8 cellular contexts compared by ENCODE assay signal in genomic region chr6:139230421-139230840, GRCh38.
DNase-seq lines count a peak whose midpoint lies in the region; FAIRE-seq and TF ChIP-seq lines count a peak whose summit lies in the region.
"Had no signal": no experiment of that assay in that cellular context is flagged by ENCODE, and none has a peak within 500 bp of the region (broad histone marks: within the 10 kb centered on the region; RNA-seq: fewer than 3 reads in every experiment).

No MANE protein-coding gene starts in this region.

- H3K27ac Mint-ChIP-seq in osteocyte (ENCODE audit: unreplicated experiment): no peak overlapping the region
- H3K27ac Mint-ChIP-seq: activated B cell treated with CpG ODN at 0.5 μM for 24 hours had no signal

- TF ChIP-seq CTCF in astrocyte of the spinal cord (IDR thresholded peaks at IDR 0.05; ENCODE audit: low read depth, low read length) (peak; percentile 18), osteocyte (IDR thresholded peaks at IDR 0.05) (peak; percentile 21)

- no peak overlapping the region for H3K4me3 Mint-ChIP-seq in osteocyte (ENCODE audit: unreplicated experiment)
- H3K4me3 Mint-ChIP-seq: activated B cell treated with CpG ODN at 0.5 μM for 24 hours had no signal

- no peak for TF ChIP-seq POLR2A in GM12892 (IDR thresholded peaks at IDR 0.05; ENCODE audit: low read depth, low read length)

- peak; percentile 33 for FAIRE-seq in GM12892 (lab: Jason Lieb, UNC)

- H3K4me1 Mint-ChIP-seq in osteocyte (ENCODE audit: unreplicated experiment): no peaks in the 10 kb centered on the region

- no peaks in the 10 kb centered on the region for H3K36me3 Mint-ChIP-seq in osteocyte (ENCODE audit: unreplicated experiment)

- peaks cover 4% of the 10 kb centered on the region for H3K9me3 Mint-ChIP-seq in osteocyte (ENCODE audit: unreplicated experiment)

- H3K4me3 ChIP-seq in astrocyte of the spinal cord (ENCODE audit: low read depth, low read length): no peak overlapping the region

- DNase-seq in GM12892 (ENCODE audit: insufficient read length) (no peak), NCI-H146 (lab: John Stamatoyannopoulos, UW) (peak; percentile 98), astrocyte of the spinal cord (ENCODE audit: low read depth, low spot score) (peak; percentile 36), osteocyte (ENCODE audit: extremely low spot score, unreplicated experiment) (no peak), occipital lobe (lab: John Stamatoyannopoulos, UW) (no peak)
- DNase-seq in activated CD8-positive, alpha-beta memory T cell treated with anti-CD3 and anti-CD28 coated beads, Interleukin-2, amount 50 U/mL, for 4 hours: no peak
- DNase-seq in activated naive CD4-positive, alpha-beta T cell treated with anti-CD3 and anti-CD28 coated beads, Interleukin-2, amount 50 U/mL, for 16 hours: no peak
- DNase-seq: activated B cell treated with CpG ODN at 0.5 μM for 24 hours had no signal

- in situ Hi-C loops in astrocyte of the spinal cord (cut with HindIII; ENCODE audit: low sequenced_read_pairs): no loop called here

- H3K27me3 Mint-ChIP-seq in osteocyte (ENCODE audit: unreplicated experiment): no peaks in the 10 kb centered on the region
- H3K27me3 Mint-ChIP-seq: activated B cell treated with CpG ODN at 0.5 μM for 24 hours had no signal

Comparison
In these comparisons a context has a peak if more than half of its experiments do, and no peak if none do; other contexts are left out.
1. DNase-seq: peak in NCI-H146 (single experiment) and astrocyte of the spinal cord (single experiment); none in GM12892 (single experiment), osteocyte (single experiment), activated CD8-positive, alpha-beta memory T cell treated with anti-CD3 and anti-CD28 coated beads, Interleukin-2, amount 50 U/mL, for 4 hours (single experiment), activated naive CD4-positive, alpha-beta T cell treated with anti-CD3 and anti-CD28 coated beads, Interleukin-2, amount 50 U/mL, for 16 hours (single experiment) and occipital lobe (single experiment).